Comparison of ENCODE assay signal across 1 cellular context in the genomic region with DNA sequence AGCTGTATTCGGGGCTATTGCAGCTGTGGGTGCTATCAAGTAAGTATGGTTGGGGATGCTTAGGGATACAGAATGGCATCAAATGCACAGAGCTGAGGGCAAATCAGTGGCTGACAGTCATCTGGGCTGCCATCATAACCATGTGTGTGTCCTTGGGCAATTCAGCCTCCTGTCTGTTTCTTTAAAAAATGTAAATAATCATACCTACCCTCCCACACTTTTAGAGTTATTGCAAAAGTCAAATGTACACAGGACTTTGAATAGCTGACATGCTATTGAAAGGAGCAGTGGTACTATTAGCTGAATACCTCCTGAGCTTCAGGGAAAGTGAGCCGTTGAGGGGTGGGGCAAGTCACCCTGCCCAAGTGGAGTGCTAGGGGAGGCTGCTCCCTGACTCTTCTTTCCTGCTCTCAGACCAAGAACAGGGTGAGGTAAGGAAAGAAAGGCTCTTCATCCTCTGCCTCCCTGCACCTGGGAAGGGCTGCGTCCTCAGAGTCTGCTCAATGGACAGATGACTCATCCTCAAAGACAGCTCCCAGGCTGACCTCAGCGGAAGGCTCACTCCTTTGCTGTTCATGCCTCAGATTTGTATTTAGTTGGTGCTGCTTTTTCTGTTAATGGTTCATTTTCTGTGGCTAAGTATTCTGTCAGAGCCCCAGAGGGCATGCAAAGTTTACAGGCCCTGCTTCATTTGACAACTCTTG.
A peak's percentile ranks its signal among the peaks of the same experiment; 100 is the strongest.
TF ChIP-seq lines count a peak whose summit lies in the region.

No MANE protein-coding gene starts in this region.

TF ChIP-seq in HepG2, 621 proteins besides CTCF, POLR2A, EP300 and RAD21 (continued from another document and continues in another):
- TF ChIP-seq, protein P1, sequence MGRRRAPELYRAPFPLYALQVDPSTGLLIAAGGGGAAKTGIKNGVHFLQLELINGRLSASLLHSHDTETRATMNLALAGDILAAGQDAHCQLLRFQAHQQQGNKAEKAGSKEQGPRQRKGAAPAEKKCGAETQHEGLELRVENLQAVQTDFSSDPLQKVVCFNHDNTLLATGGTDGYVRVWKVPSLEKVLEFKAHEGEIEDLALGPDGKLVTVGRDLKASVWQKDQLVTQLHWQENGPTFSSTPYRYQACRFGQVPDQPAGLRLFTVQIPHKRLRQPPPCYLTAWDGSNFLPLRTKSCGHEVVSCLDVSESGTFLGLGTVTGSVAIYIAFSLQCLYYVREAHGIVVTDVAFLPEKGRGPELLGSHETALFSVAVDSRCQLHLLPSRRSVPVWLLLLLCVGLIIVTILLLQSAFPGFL (CRISPR knock-in tag; IDR thresholded peaks at IDR 0.05) = no peak
- peak; percentile 99 for TF ChIP-seq FOXA3 (CRISPR knock-in tag; IDR thresholded peaks at IDR 0.05)
- no peak for TF ChIP-seq ZNF530 (CRISPR knock-in tag; IDR thresholded peaks at IDR 0.05; ENCODE audit: low read depth)
- TF ChIP-seq HOXD1 (CRISPR knock-in tag; IDR thresholded peaks at IDR 0.05) = no peak
- no peak; the same call in 1 of the 2 replicates for TF ChIP-seq ZNF33B (CRISPR knock-in tag; IDR thresholded peaks at IDR 0.05)
- TF ChIP-seq, protein P2, sequence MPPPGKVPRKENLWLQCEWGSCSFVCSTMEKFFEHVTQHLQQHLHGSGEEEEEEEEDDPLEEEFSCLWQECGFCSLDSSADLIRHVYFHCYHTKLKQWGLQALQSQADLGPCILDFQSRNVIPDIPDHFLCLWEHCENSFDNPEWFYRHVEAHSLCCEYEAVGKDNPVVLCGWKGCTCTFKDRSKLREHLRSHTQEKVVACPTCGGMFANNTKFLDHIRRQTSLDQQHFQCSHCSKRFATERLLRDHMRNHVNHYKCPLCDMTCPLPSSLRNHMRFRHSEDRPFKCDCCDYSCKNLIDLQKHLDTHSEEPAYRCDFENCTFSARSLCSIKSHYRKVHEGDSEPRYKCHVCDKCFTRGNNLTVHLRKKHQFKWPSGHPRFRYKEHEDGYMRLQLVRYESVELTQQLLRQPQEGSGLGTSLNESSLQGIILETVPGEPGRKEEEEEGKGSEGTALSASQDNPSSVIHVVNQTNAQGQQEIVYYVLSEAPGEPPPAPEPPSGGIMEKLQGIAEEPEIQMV (CRISPR knock-in tag; IDR thresholded peaks at IDR 0.05; ENCODE audit: low read depth) = 0 out of 2 replicates have a peak, but pooled peaks have one; percentile 65
- 0 out of 2 replicates have a peak, but pooled peaks have one; percentile 41 for TF ChIP-seq ZNF124 (CRISPR knock-in tag; IDR thresholded peaks at IDR 0.05)
- TF ChIP-seq KAT2B (IDR thresholded peaks at IDR 0.05; ENCODE audit: borderline replicate concordance, low read depth, low read length) = no peak
- TF ChIP-seq, protein P3, sequence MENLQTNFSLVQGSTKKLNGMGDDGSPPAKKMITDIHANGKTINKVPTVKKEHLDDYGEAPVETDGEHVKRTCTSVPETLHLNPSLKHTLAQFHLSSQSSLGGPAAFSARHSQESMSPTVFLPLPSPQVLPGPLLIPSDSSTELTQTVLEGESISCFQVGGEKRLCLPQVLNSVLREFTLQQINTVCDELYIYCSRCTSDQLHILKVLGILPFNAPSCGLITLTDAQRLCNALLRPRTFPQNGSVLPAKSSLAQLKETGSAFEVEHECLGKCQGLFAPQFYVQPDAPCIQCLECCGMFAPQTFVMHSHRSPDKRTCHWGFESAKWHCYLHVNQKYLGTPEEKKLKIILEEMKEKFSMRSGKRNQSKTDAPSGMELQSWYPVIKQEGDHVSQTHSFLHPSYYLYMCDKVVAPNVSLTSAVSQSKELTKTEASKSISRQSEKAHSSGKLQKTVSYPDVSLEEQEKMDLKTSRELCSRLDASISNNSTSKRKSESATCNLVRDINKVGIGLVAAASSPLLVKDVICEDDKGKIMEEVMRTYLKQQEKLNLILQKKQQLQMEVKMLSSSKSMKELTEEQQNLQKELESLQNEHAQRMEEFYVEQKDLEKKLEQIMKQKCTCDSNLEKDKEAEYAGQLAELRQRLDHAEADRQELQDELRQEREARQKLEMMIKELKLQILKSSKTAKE (CRISPR knock-in tag; IDR thresholded peaks at IDR 0.05; ENCODE audit: borderline replicate concordance) = no peak; the same call in 1 of the 2 replicates
- TF ChIP-seq ZSCAN21 (CRISPR knock-in tag; IDR thresholded peaks at IDR 0.05; ENCODE audit: borderline replicate concordance) = peak; percentile 83; the same call in 1 of the 2 replicates
- TF ChIP-seq, protein P4, sequence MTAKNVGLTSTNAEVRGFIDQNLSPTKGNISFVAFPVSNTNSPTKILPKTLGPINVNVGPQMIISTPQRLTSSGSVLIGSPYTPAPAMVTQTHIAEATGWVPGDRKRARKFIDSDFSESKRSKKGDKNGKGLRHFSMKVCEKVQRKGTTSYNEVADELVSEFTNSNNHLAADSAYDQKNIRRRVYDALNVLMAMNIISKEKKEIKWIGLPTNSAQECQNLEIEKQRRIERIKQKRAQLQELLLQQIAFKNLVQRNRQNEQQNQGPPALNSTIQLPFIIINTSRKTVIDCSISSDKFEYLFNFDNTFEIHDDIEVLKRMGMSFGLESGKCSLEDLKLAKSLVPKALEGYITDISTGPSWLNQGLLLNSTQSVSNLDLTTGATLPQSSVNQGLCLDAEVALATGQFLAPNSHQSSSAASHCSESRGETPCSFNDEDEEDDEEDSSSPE (CRISPR knock-in tag; IDR thresholded peaks at IDR 0.05) = peak; percentile 25; the same call in 1 of the 2 replicates
- TF ChIP-seq, protein P5, sequence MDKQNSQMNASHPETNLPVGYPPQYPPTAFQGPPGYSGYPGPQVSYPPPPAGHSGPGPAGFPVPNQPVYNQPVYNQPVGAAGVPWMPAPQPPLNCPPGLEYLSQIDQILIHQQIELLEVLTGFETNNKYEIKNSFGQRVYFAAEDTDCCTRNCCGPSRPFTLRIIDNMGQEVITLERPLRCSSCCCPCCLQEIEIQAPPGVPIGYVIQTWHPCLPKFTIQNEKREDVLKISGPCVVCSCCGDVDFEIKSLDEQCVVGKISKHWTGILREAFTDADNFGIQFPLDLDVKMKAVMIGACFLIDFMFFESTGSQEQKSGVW (CRISPR knock-in tag; IDR thresholded peaks at IDR 0.05; ENCODE audit: borderline replicate concordance) = no peak
- TF ChIP-seq ZNF891 (CRISPR knock-in tag; IDR thresholded peaks at IDR 0.05) = no peak
- TF ChIP-seq, protein P6, sequence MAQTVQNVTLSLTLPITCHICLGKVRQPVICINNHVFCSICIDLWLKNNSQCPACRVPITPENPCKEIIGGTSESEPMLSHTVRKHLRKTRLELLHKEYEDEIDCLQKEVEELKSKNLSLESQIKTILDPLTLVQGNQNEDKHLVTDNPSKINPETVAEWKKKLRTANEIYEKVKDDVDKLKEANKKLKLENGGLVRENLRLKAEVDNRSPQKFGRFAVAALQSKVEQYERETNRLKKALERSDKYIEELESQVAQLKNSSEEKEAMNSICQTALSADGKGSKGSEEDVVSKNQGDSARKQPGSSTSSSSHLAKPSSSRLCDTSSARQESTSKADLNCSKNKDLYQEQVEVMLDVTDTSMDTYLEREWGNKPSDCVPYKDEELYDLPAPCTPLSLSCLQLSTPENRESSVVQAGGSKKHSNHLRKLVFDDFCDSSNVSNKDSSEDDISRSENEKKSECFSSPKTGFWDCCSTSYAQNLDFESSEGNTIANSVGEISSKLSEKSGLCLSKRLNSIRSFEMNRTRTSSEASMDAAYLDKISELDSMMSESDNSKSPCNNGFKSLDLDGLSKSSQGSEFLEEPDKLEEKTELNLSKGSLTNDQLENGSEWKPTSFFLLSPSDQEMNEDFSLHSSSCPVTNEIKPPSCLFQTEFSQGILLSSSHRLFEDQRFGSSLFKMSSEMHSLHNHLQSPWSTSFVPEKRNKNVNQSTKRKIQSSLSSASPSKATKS (CRISPR knock-in tag; IDR thresholded peaks at IDR 0.05) = 0 out of 2 replicates have a peak, but pooled peaks have one; percentile 59
- peak; percentile 78; the same call in 1 of the 2 replicates for TF ChIP-seq TBX3 (IDR thresholded peaks at IDR 0.05; ENCODE audit: borderline replicate concordance)
- no peak for TF ChIP-seq ZNF841 (CRISPR knock-in tag; IDR thresholded peaks at IDR 0.05; ENCODE audit: borderline replicate concordance)
- TF ChIP-seq RBFOX2 (IDR thresholded peaks at IDR 0.05; ENCODE audit: low read depth, low read length) = no peak
- TF ChIP-seq, protein P7, sequence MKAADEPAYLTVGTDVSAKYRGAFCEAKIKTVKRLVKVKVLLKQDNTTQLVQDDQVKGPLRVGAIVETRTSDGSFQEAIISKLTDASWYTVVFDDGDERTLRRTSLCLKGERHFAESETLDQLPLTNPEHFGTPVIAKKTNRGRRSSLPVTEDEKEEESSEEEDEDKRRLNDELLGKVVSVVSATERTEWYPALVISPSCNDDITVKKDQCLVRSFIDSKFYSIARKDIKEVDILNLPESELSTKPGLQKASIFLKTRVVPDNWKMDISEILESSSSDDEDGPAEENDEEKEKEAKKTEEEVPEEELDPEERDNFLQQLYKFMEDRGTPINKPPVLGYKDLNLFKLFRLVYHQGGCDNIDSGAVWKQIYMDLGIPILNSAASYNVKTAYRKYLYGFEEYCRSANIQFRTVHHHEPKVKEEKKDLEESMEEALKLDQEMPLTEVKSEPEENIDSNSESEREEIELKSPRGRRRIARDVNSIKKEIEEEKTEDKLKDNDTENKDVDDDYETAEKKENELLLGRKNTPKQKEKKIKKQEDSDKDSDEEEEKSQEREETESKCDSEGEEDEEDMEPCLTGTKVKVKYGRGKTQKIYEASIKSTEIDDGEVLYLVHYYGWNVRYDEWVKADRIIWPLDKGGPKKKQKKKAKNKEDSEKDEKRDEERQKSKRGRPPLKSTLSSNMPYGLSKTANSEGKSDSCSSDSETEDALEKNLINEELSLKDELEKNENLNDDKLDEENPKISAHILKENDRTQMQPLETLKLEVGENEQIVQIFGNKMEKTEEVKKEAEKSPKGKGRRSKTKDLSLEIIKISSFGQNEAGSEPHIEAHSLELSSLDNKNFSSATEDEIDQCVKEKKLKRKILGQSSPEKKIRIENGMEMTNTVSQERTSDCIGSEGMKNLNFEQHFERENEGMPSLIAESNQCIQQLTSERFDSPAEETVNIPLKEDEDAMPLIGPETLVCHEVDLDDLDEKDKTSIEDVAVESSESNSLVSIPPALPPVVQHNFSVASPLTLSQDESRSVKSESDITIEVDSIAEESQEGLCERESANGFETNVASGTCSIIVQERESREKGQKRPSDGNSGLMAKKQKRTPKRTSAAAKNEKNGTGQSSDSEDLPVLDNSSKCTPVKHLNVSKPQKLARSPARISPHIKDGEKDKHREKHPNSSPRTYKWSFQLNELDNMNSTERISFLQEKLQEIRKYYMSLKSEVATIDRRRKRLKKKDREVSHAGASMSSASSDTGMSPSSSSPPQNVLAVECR (CRISPR knock-in tag; IDR thresholded peaks at IDR 0.05; ENCODE audit: borderline replicate concordance) = peak; percentile 75
- TF ChIP-seq, protein P8, sequence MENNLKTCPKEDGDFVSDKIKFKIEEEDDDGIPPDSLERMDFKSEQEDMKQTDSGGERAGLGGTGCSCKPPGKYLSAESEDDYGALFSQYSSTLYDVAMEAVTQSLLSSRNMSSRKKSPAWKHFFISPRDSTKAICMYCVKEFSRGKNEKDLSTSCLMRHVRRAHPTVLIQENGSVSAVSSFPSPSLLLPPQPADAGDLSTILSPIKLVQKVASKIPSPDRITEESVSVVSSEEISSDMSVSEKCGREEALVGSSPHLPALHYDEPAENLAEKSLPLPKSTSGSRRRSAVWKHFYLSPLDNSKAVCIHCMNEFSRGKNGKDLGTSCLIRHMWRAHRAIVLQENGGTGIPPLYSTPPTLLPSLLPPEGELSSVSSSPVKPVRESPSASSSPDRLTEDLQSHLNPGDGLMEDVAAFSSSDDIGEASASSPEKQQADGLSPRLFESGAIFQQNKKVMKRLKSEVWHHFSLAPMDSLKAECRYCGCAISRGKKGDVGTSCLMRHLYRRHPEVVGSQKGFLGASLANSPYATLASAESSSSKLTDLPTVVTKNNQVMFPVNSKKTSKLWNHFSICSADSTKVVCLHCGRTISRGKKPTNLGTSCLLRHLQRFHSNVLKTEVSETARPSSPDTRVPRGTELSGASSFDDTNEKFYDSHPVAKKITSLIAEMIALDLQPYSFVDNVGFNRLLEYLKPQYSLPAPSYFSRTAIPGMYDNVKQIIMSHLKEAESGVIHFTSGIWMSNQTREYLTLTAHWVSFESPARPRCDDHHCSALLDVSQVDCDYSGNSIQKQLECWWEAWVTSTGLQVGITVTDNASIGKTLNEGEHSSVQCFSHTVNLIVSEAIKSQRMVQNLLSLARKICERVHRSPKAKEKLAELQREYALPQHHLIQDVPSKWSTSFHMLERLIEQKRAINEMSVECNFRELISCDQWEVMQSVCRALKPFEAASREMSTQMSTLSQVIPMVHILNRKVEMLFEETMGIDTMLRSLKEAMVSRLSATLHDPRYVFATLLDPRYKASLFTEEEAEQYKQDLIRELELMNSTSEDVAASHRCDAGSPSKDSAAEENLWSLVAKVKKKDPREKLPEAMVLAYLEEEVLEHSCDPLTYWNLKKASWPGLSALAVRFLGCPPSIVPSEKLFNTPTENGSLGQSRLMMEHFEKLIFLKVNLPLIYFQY (CRISPR knock-in tag; IDR thresholded peaks at IDR 0.05; ENCODE audit: borderline replicate concordance) = peak; percentile 78
- no peak for TF ChIP-seq ZC3H13 (CRISPR knock-in tag; IDR thresholded peaks at IDR 0.05)
- TF ChIP-seq NFYB (CRISPR knock-in tag; IDR thresholded peaks at IDR 0.05) = no peak
- TF ChIP-seq MAZ (IDR thresholded peaks at IDR 0.05; ENCODE audit: borderline replicate concordance, low read depth, low read length) = no peak
- TF ChIP-seq MAZ (CRISPR knock-in tag; IDR thresholded peaks at IDR 0.05; ENCODE audit: low read depth) = peak; percentile 63
- TF ChIP-seq MLLT10 (CRISPR knock-in tag; IDR thresholded peaks at IDR 0.05) = no peak
- TF ChIP-seq JUNB (CRISPR knock-in tag; IDR thresholded peaks at IDR 0.05; ENCODE audit: borderline replicate concordance) = no peak; the same call in 1 of the 2 replicates
- TF ChIP-seq GATAD2A (CRISPR knock-in tag; IDR thresholded peaks at IDR 0.05) = peak; percentile 98
- 0 out of 2 replicates have a peak, but pooled peaks have one; percentile 36 for TF ChIP-seq ZNF761 (CRISPR knock-in tag; conservative IDR thresholded peaks at IDR 0.05)
- TF ChIP-seq HNRNPUL1 (IDR thresholded peaks at IDR 0.05; ENCODE audit: low read depth, low read length) = no peak
- TF ChIP-seq, protein P9, sequence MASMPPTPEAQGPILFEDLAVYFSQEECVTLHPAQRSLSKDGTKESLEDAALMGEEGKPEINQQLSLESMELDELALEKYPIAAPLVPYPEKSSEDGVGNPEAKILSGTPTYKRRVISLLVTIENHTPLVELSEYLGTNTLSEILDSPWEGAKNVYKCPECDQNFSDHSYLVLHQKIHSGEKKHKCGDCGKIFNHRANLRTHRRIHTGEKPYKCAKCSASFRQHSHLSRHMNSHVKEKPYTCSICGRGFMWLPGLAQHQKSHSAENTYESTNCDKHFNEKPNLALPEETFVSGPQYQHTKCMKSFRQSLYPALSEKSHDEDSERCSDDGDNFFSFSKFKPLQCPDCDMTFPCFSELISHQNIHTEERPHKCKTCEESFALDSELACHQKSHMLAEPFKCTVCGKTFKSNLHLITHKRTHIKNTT (CRISPR knock-in tag; IDR thresholded peaks at IDR 0.05) = no peak
- TF ChIP-seq REPIN1 (CRISPR knock-in tag; IDR thresholded peaks at IDR 0.05; ENCODE audit: borderline replicate concordance, low read depth) = peak; percentile 84
- 0 out of 2 replicates have a peak, but pooled peaks have one; percentile 50 for TF ChIP-seq ZNF263 (CRISPR knock-in tag; IDR thresholded peaks at IDR 0.05)
- TF ChIP-seq ZFAT (CRISPR knock-in tag; conservative IDR thresholded peaks at IDR 0.05) = no peak
- TF ChIP-seq KLF11 (CRISPR knock-in tag; IDR thresholded peaks at IDR 0.05) = peak; percentile 41; the same call in 1 of the 2 replicates
- peak; percentile 95 for TF ChIP-seq CEBPG (CRISPR knock-in tag; IDR thresholded peaks at IDR 0.05)
- TF ChIP-seq SMAD9 (CRISPR knock-in tag; IDR thresholded peaks at IDR 0.05) = no peak
